ENCODE assay signal across 1 cellular context in genomic region chr1:172496678-172497077, GRCh38.
TF ChIP-seq lines count a peak whose summit lies in the region.

No MANE protein-coding gene starts in this region.

TF ChIP-seq in HepG2, 621 proteins besides CTCF, POLR2A, EP300 and RAD21:
- TF ChIP-seq PAXIP1 (CRISPR knock-in tag; conservative IDR thresholded peaks at IDR 0.05) (no peak), ZNF512 (CRISPR knock-in tag; IDR thresholded peaks at IDR 0.05) (no peak), ZNF367 (CRISPR knock-in tag; IDR thresholded peaks at IDR 0.05; ENCODE audit: borderline replicate concordance) (no peak)
